Comparison of ENCODE assay signal across 12 cellular contexts in the genomic region with DNA sequence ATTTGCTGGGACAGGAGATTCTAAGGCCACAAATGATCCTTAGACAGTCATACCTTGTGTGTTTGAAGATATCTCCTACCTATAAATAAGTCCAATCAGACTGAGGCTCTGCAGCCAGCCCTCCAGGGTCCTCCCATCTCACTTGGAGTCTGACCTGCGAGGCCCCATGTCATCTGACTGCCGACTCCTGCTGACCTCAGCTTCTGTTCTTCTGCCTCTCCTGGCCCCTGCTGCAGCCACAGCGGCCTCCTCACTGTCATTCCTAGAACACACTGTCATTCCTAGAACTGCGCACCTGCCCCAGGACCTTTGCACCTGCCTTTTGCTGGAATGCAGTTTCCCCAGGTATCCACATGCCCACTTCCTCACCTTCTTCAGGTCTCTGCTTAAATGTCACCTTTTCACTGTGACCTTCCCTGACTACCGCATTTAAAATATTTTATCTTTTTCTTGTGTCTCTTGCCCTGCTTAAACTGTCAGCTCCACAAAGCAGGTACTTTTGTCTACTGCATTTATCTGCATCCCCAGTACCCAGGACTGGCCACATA. TPM values are rescaled to one million over a fixed set of nuclear protein-coding genes. Genes with fewer than 3 reads are reported as not detected.
DNase-seq lines count a peak whose midpoint lies in the region; ATAC-seq and TF ChIP-seq lines count a peak whose summit lies in the region.
"Had no signal": no experiment of that assay in that cellular context is flagged by ENCODE, and none has a peak within 500 bp of the region (broad histone marks: within the 10 kb centered on the region; RNA-seq: fewer than 3 reads in every experiment).

No MANE protein-coding gene starts in this region.

- H2BK120ac ChIP-seq in mesenchymal stem cell (ENCODE audit: low read depth, low read length): no peak overlapping the region

- no peak overlapping the region for H3K4me3 Mint-ChIP-seq in CD8-positive, alpha-beta T cell
- H3K4me3 Mint-ChIP-seq in osteocyte (ENCODE audit: unreplicated experiment): no peak overlapping the region
- H3K4me3 Mint-ChIP-seq: B cell; CD8-positive, alpha-beta memory T cell had no signal

- no peaks in the 10 kb centered on the region for H3K9me3 Mint-ChIP-seq in CD8-positive, alpha-beta T cell
- H3K9me3 Mint-ChIP-seq in osteocyte (ENCODE audit: unreplicated experiment): no peaks in the 10 kb centered on the region
- H3K9me3 Mint-ChIP-seq: CD8-positive, alpha-beta memory T cell had no signal

- no peaks in the 10 kb centered on the region for H3K27me3 Mint-ChIP-seq in CD8-positive, alpha-beta T cell (ENCODE audit: low read depth)
- no peaks in the 10 kb centered on the region for H3K27me3 Mint-ChIP-seq in osteocyte (ENCODE audit: unreplicated experiment)
- H3K27me3 Mint-ChIP-seq: CD8-positive, alpha-beta memory T cell had no signal

- no peaks in the 10 kb centered on the region for H3K36me3 ChIP-seq in CD8-positive, alpha-beta T cell (ENCODE audit: insufficient read depth, low read length)
- no peaks in the 10 kb centered on the region for H3K36me3 ChIP-seq in Panc1 (ENCODE audit: control insufficient read depth, insufficient read depth, low read length)
- no peaks in the 10 kb centered on the region for H3K36me3 ChIP-seq in colonic mucosa
- peaks cover 0 to 14% (median 0%) of the 10 kb centered on the region in 3 donors for H3K36me3 ChIP-seq in tibial nerve
- no peaks in the 10 kb centered on the region for H3K36me3 ChIP-seq in mesenchymal stem cell (ENCODE audit: control insufficient read depth in 1 of 2, insufficient read depth in 2 of 2, low read depth in 1 of 2, low read length in 2 of 2)

- no peak overlapping the region for H4K8ac ChIP-seq in mesenchymal stem cell (ENCODE audit: low read length)

- H3K27ac Mint-ChIP-seq in CD8-positive, alpha-beta T cell: peak overlapping the region; percentile 10
- H3K27ac Mint-ChIP-seq in osteocyte (ENCODE audit: unreplicated experiment): no peak overlapping the region
- H3K27ac Mint-ChIP-seq: B cell had no signal

- no peak overlapping the region for H2BK12ac ChIP-seq in mesenchymal stem cell (ENCODE audit: low read length in 2 of 2)

- H2BK15ac ChIP-seq in mesenchymal stem cell (ENCODE audit: low read depth, poor library complexity, severe bottlenecking): no peak overlapping the region

- H3K36me3 Mint-ChIP-seq in CD8-positive, alpha-beta T cell: no peaks in the 10 kb centered on the region
- no peaks in the 10 kb centered on the region for H3K36me3 Mint-ChIP-seq in osteocyte (ENCODE audit: unreplicated experiment)
- H3K36me3 Mint-ChIP-seq: CD8-positive, alpha-beta memory T cell had no signal

- in situ Hi-C loops in Panc1 (cut with HindIII; ENCODE audit: low pct_unique_long_range_greater_than_20kb, low sequenced_read_pairs): no loop called here

- no peaks in the 10 kb centered on the region for H3K79me1 ChIP-seq in mesenchymal stem cell (replicated peaks; ENCODE audit: low read length, poor library complexity, severe bottlenecking)

- H2AFZ ChIP-seq in mesenchymal stem cell (ENCODE audit: low read depth, low read length): no peak overlapping the region
- H2AFZ ChIP-seq: GM23248 had no signal

- H3K4me1 ChIP-seq in CD8-positive, alpha-beta T cell (ENCODE audit: insufficient read depth, low read length): peaks cover 20% of the 10 kb centered on the region
- H3K4me1 ChIP-seq in Panc1 (ENCODE audit: control insufficient read depth, insufficient read depth, low read length) (no peaks in the 10 kb centered on the region), colonic mucosa (no peaks in the 10 kb centered on the region), tibial nerve (peaks cover 0 to 24% (median 6%) of the 10 kb centered on the region in 4 donors), mesenchymal stem cell (ENCODE audit: control insufficient read depth, insufficient read depth, low read depth, low read length) (peaks cover 6% of the 10 kb centered on the region)

- no peak overlapping the region for H3K9ac ChIP-seq in colonic mucosa (ENCODE audit: low read depth in 2 of 2, low read length in 2 of 2)
- no peak overlapping the region for H3K9ac ChIP-seq in mesenchymal stem cell (ENCODE audit: low read length)
- H3K9ac ChIP-seq: GM23248 had no signal

- H3K18ac ChIP-seq in mesenchymal stem cell (ENCODE audit: low read depth in 1 of 2, low read length in 2 of 2): no peak overlapping the region

- intact Hi-C loops in CD8-positive, alpha-beta T cell (cut with DNase I, micrococcal nuclease): no loop called here
- intact Hi-C loops in Panc1 (cut with micrococcal nuclease; ENCODE audit: unreplicated experiment): loop anchor here (5.0 kb wide), 1 partner anchor 325 kb away; no protein-coding TSS in a partner anchor
- intact Hi-C loops in colonic mucosa (cut with DNase I): loop anchor here (10.0 kb wide), 1 partner anchor 322 kb away; no protein-coding TSS in a partner anchor

- no peak overlapping the region for H2BK5ac ChIP-seq in mesenchymal stem cell (ENCODE audit: low read depth, low read length, poor library complexity, severe bottlenecking)

- no peak overlapping the region for H2AK5ac ChIP-seq in mesenchymal stem cell (ENCODE audit: low read length, severe bottlenecking)

- no peak overlapping the region for H3K14ac ChIP-seq in mesenchymal stem cell (ENCODE audit: low read length in 2 of 2)

- H3K23ac ChIP-seq in mesenchymal stem cell (ENCODE audit: low read length in 2 of 2): no peak overlapping the region

- CTCF ChIA-PET in CD8-positive, alpha-beta T cell (lab: Charles Lee): interaction anchor here (0.9 kb wide), 1 partner anchor 9 kb away, joined by 3 read pairs; no protein-coding TSS in a partner anchor
- CTCF ChIA-PET in Panc1 (lab: Charles Lee): no interaction called here

- TF ChIP-seq CTCF in CD8-positive, alpha-beta T cell (IDR thresholded peaks at IDR 0.05): no peak
- peak; percentile 47; the same call in 1 of the 2 replicates for TF ChIP-seq CTCF in Panc1 (IDR thresholded peaks at IDR 0.05)
- TF ChIP-seq CTCF in colonic mucosa (IDR thresholded peaks at IDR 0.05): peak; percentile 1
- peak; percentile 5 for TF ChIP-seq CTCF in osteocyte (IDR thresholded peaks at IDR 0.05)
- TF ChIP-seq CTCF in tibial nerve (IDR thresholded peaks at IDR 0.05): no peak

- BruUV-seq in Panc1 (replicated peaks; lab: Mats Ljungman, UMichigan): no TSS peak

- no peak overlapping the region for H3K4me2 ChIP-seq in mesenchymal stem cell (ENCODE audit: low read length, poor library complexity, severe bottlenecking)

- no peak overlapping the region for H3K4me3 ChIP-seq in CD8-positive, alpha-beta T cell (ENCODE audit: low read depth, low read length)
- H3K4me3 ChIP-seq in Panc1 (ENCODE audit: low read depth in 2 of 2, low read length in 2 of 2): no peak overlapping the region
- H3K4me3 ChIP-seq in colonic mucosa: no peak overlapping the region
- no peak overlapping the region for H3K4me3 ChIP-seq in tibial nerve
- H3K4me3 ChIP-seq in mesenchymal stem cell (ENCODE audit: insufficient read depth in 1 of 2, low read depth in 1 of 2, low read length in 2 of 2): no peak overlapping the region
- H3K4me3 ChIP-seq: GM23248 had no signal

- WGBS in tibial nerve, 2 donors: 77 to 81% methylated on average over 5 of the region's 5 CpGs
- 86% methylated on average over 5 of the region's 5 CpGs for WGBS in mesenchymal stem cell

- no peak for TF ChIP-seq EP300 in tibial nerve (IDR thresholded peaks at IDR 0.05)

- TF ChIP-seq POLR2A in tibial nerve (IDR thresholded peaks at IDR 0.05): no peak

- no peak for DNase-seq in CD8-positive, alpha-beta T cell
- no peak for DNase-seq in Panc1 (ENCODE audit: low read depth, low spot score)
- DNase-seq in colonic mucosa: no peak
- DNase-seq in osteocyte (ENCODE audit: extremely low spot score, unreplicated experiment): no peak
- DNase-seq in tibial nerve (ENCODE audit: low spot score in 2 of 2): no peak
- no peak for DNase-seq in mesenchymal stem cell
- DNase-seq: CD8-positive, alpha-beta memory T cell; GF-D8; NCI-H187 treated with DMSO at 0.1 percent for 48 hours had no signal

- H3K4ac ChIP-seq in mesenchymal stem cell (ENCODE audit: low read depth in 1 of 2, low read length in 2 of 2): no peak overlapping the region

- no peak for ATAC-seq in CD8-positive, alpha-beta T cell
- ATAC-seq in Panc1: no peak; the same call in 1 of the 2 replicates
- no peak for ATAC-seq in GM18517 (IDR thresholded peaks at IDR 0.05; ENCODE audit: unreplicated experiment)

- H3K9me3 ChIP-seq in CD8-positive, alpha-beta T cell (ENCODE audit: low read length): no peaks in the 10 kb centered on the region
- no peaks in the 10 kb centered on the region for H3K9me3 ChIP-seq in Panc1 (ENCODE audit: control insufficient read depth, insufficient read depth, low read depth, low read length)
- H3K9me3 ChIP-seq in colonic mucosa: no peaks in the 10 kb centered on the region
- no peaks in the 10 kb centered on the region for H3K9me3 ChIP-seq in tibial nerve
- H3K9me3 ChIP-seq in mesenchymal stem cell (ENCODE audit: control insufficient read depth, low read length): no peaks in the 10 kb centered on the region

- no peaks in the 10 kb centered on the region for H3K27me3 ChIP-seq in CD8-positive, alpha-beta T cell (ENCODE audit: insufficient read depth, low read length)
- H3K27me3 ChIP-seq in Panc1 (ENCODE audit: control insufficient read depth, insufficient read depth, low read length) (no peaks in the 10 kb centered on the region), colonic mucosa (no peaks in the 10 kb centered on the region), tibial nerve (no peaks in the 10 kb centered on the region), mesenchymal stem cell (ENCODE audit: control insufficient read depth in 1 of 2, insufficient read depth in 1 of 2, low read length in 2 of 2) (peaks cover 0 to 8% of the 10 kb centered on the region in 2 experiments)

- H3K27ac ChIP-seq in CD8-positive, alpha-beta T cell (ENCODE audit: low read depth, low read length): no peak overlapping the region
- no peak overlapping the region for H3K27ac ChIP-seq in Panc1 (ENCODE audit: low read length)
- no peak overlapping the region for H3K27ac ChIP-seq in colonic mucosa
- H3K27ac ChIP-seq in tibial nerve: no peak overlapping the region
- no peak overlapping the region for H3K27ac ChIP-seq in mesenchymal stem cell (ENCODE audit: low read length, poor library complexity, severe bottlenecking)
- H3K27ac ChIP-seq: GM23248 had no signal

- POLR2A ChIA-PET in CD8-positive, alpha-beta T cell (lab: Charles Lee): no interaction called here
- POLR2A ChIA-PET in Panc1 (lab: Charles Lee): no interaction called here

- peaks cover 22% of the 10 kb centered on the region for H3K4me1 Mint-ChIP-seq in CD8-positive, alpha-beta T cell (ENCODE audit: low read depth)
- H3K4me1 Mint-ChIP-seq in osteocyte (ENCODE audit: unreplicated experiment): peaks cover 17% of the 10 kb centered on the region

- no peak overlapping the region for H4K91ac ChIP-seq in mesenchymal stem cell (ENCODE audit: low read length)

RNA-seq across cellular contexts. Expression of a gene that starts 56.5 kb away (rescaled TPM):
- total RNA-seq in CD8-positive, alpha-beta T cell: 10 to 100 TPM; 82.4 to 82.7 TPM
- total RNA-seq in Panc1 (2021; ENCODE audit: unreplicated experiment): 10.9 TPM
- polyA plus RNA-seq in Panc1 (2012; ENCODE audit: insufficient read length): 11.1 TPM
- total RNA-seq in colonic mucosa: 10 to 100 TPM; 18.4 to 23.2 TPM
- total RNA-seq in osteocyte: 26.7 and 31.3 TPM in 2 replicates
- 10 to 100 TPM; 14.2 to 34.2 (median 15.5) TPM for total RNA-seq in tibial nerve
- 19.4 TPM for polyA plus RNA-seq in mesenchymal stem cell (2013, experiment 1 of 2)
- 19.3 TPM for polyA plus RNA-seq in mesenchymal stem cell (2013, experiment 2 of 2)

Comparison
In these comparisons a context has a peak if more than half of its experiments do, and no peak if none do; other contexts are left out.
1. CTCF ChIP-seq: peak in Panc1 (single experiment), colonic mucosa (single experiment) and osteocyte (single experiment); none in CD8-positive, alpha-beta T cell (single experiment) and tibial nerve (0 of 5).
2. intact Hi-C loops: an anchor here in Panc1 (5.0 kb wide) and colonic mucosa (10.0 kb wide); none called in CD8-positive, alpha-beta T cell.